In genomic region chr15:76815421-76815820, GRCh38 we compare ENCODE assay signal across 28 cellular contexts.
"Had no signal": no experiment of that assay in that cellular context is flagged by ENCODE, and none has a peak within 500 bp of the region (broad histone marks: within the 10 kb centered on the region; RNA-seq: fewer than 3 reads in every experiment).

No MANE protein-coding gene starts in this region.

- H3K9me3 Mint-ChIP-seq: activated T-cell treated with anti-CD3 and anti-CD28 coated beads, Interleukin-2, amount 50 U/mL, for 24 hours had no signal

- H3K27me3 ChIP-seq: ascending aorta, esophagus muscularis mucosa, foreskin keratinocyte, heart left ventricle, left lung, suprapubic skin, tibial artery, upper lobe of right lung had no signal

- H3K4me1 Mint-ChIP-seq: activated CD4-positive, alpha-beta memory T cell treated with anti-CD3 and anti-CD28 coated beads, Interleukin-2, amount 10 ng/mL, durations not matched to agents 7 days and 5 days; brain had no signal

- H3K9me3 ChIP-seq: ascending aorta, lower lobe of right lung, upper lobe of right lung had no signal

- DNase-seq: activated CD4-positive, alpha-beta memory T cell treated with anti-CD3 and anti-CD28 coated beads, Interleukin-2, amount 10 ng/mL, durations not matched to agents 7 days and 5 days; activated CD4-positive, alpha-beta T cell treated with anti-CD3 and anti-CD28 coated beads for 1 hour; activated CD4-positive, alpha-beta T cell treated with anti-CD3 and anti-CD28 coated beads, Interleukin-2, amount 10 ng/mL, durations not matched to agents 7 days and 5 days; activated CD8-positive, alpha-beta memory T cell treated with anti-CD3 and anti-CD28 coated beads, Interleukin-2, amount 50 U/mL, for 48 hours; activated gamma-delta T cell; activated naive CD4-positive, alpha-beta T cell treated with anti-CD3 and anti-CD28 coated beads, Interleukin-2, amount 10 ng/mL, durations not matched to agents 7 days and 5 days; activated naive CD8-positive, alpha-beta T cell treated with anti-CD3 and anti-CD28 coated beads, Interleukin-2, amount 10 ng/mL, durations not matched to agents 7 days and 5 days; activated T-cell treated with anti-CD3 and anti-CD28 coated beads, Interleukin-2, amount 50 U/mL, for 24 hours; endodermal cell; foreskin keratinocyte; heart left ventricle; hypothalamus; left lung; lower lobe of right lung; mesendoderm; right cardiac atrium; stimulated activated CD4-positive, alpha-beta T cell treated with anti-CD3 and anti-CD28 coated beads, Interleukin-15, amount 100 ng/mL, for 24 hours; stimulated activated CD4-positive, alpha-beta T cell treated with anti-CD3 and anti-CD28 coated beads, Interleukin-2, amount 100 ng/mL, for 24 hours; stimulated activated naive CD4-positive, alpha-beta T cell; T-helper 17 cell; T1000; tibial artery; upper lobe of right lung had no signal

- ATAC-seq: foreskin keratinocyte; heart left ventricle; left lung; lower lobe of right lung; natural killer cell treated with Interleukin-12 subunit alpha and Interleukin-12 subunit beta and Interleukin-15 and Interleukin-18, amount 100 ng/mL, for 72 hours; right cardiac atrium; T-helper 17 cell; upper lobe of right lung had no signal

- H3K36me3 ChIP-seq: ascending aorta, esophagus muscularis mucosa, left lung, lower lobe of right lung, upper lobe of right lung had no signal

- H3K4me1 ChIP-seq: ascending aorta, esophagus muscularis mucosa, foreskin keratinocyte, heart left ventricle, left lung, lower lobe of right lung, suprapubic skin, tibial artery, upper lobe of right lung had no signal

- H3K27me3 Mint-ChIP-seq: activated CD4-positive, alpha-beta memory T cell treated with anti-CD3 and anti-CD28 coated beads, Interleukin-2, amount 10 ng/mL, durations not matched to agents 7 days and 5 days; activated CD4-positive, alpha-beta T cell treated with anti-CD3 and anti-CD28 coated beads, Interleukin-2, amount 10 ng/mL, durations not matched to agents 7 days and 5 days; activated naive CD4-positive, alpha-beta T cell treated with anti-CD3 and anti-CD28 coated beads, Interleukin-2, amount 10 ng/mL, durations not matched to agents 7 days and 5 days; activated naive CD8-positive, alpha-beta T cell treated with anti-CD3 and anti-CD28 coated beads, Interleukin-2, amount 10 ng/mL, durations not matched to agents 7 days and 5 days; activated T-cell treated with anti-CD3 and anti-CD28 coated beads, Interleukin-2, amount 50 U/mL, for 24 hours; brain; natural killer cell treated with Interleukin-12 subunit alpha and Interleukin-12 subunit beta and Interleukin-15 and Interleukin-18, amount 100 ng/mL, for 72 hours; T-helper 17 cell had no signal

- H3K27ac Mint-ChIP-seq: activated CD4-positive, alpha-beta memory T cell treated with anti-CD3 and anti-CD28 coated beads, Interleukin-2, amount 10 ng/mL, durations not matched to agents 7 days and 5 days; activated CD4-positive, alpha-beta T cell treated with anti-CD3 and anti-CD28 coated beads, Interleukin-2, amount 10 ng/mL, durations not matched to agents 7 days and 5 days; activated naive CD4-positive, alpha-beta T cell treated with anti-CD3 and anti-CD28 coated beads, Interleukin-2, amount 10 ng/mL, durations not matched to agents 7 days and 5 days; activated naive CD8-positive, alpha-beta T cell treated with anti-CD3 and anti-CD28 coated beads, Interleukin-2, amount 10 ng/mL, durations not matched to agents 7 days and 5 days; activated T-cell treated with anti-CD3 and anti-CD28 coated beads, Interleukin-2, amount 50 U/mL, for 24 hours; brain; endodermal cell; natural killer cell treated with Interleukin-12 subunit alpha and Interleukin-12 subunit beta and Interleukin-15 and Interleukin-18, amount 100 ng/mL, for 72 hours; T-helper 17 cell had no signal

- H3K4me3 Mint-ChIP-seq: activated CD4-positive, alpha-beta memory T cell treated with anti-CD3 and anti-CD28 coated beads, Interleukin-2, amount 10 ng/mL, durations not matched to agents 7 days and 5 days; activated CD4-positive, alpha-beta T cell treated with anti-CD3 and anti-CD28 coated beads, Interleukin-2, amount 10 ng/mL, durations not matched to agents 7 days and 5 days; activated naive CD4-positive, alpha-beta T cell treated with anti-CD3 and anti-CD28 coated beads, Interleukin-2, amount 10 ng/mL, durations not matched to agents 7 days and 5 days; activated naive CD8-positive, alpha-beta T cell treated with anti-CD3 and anti-CD28 coated beads, Interleukin-2, amount 10 ng/mL, durations not matched to agents 7 days and 5 days; activated T-cell treated with anti-CD3 and anti-CD28 coated beads, Interleukin-2, amount 50 U/mL, for 24 hours; brain; endodermal cell; natural killer cell treated with Interleukin-12 subunit alpha and Interleukin-12 subunit beta and Interleukin-15 and Interleukin-18, amount 100 ng/mL, for 72 hours; T-helper 17 cell had no signal

- H3K4me3 ChIP-seq: ascending aorta, esophagus muscularis mucosa, heart left ventricle, left lung, lower lobe of right lung, suprapubic skin, tibial artery, upper lobe of right lung had no signal

- H3K27ac ChIP-seq: ascending aorta, esophagus muscularis mucosa, foreskin keratinocyte, heart left ventricle, left lung, lower lobe of right lung, suprapubic skin, tibial artery, upper lobe of right lung had no signal
